In the genomic region with DNA sequence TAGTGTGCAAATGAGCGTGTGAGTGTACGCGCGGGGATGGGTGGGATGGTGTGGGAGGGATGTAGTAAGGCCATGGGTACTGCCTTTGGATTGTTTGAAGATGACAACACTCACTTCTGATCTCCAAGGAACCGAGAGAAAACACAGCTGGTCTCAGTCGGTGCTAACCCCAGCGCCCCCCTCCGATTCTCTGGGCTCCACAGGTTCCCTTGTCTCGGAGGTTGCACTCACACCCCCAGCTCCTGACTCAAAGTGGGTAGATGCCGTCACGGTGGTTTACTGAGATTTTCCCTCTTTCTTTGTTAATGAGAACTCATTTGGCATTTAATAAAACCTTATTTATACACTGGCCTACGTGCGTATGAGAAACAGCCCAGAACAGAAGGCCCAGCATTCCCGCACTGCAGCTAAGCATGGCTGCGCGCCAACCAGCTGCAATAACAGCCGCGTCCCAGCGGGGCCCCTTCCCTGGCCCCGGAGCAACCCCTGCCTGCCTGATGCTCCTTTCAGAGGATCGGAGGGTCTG, we compare ENCODE assay signal across 10 cellular contexts. TPM values are rescaled to one million over a fixed set of nuclear protein-coding genes. Genes with fewer than 3 reads are reported as not detected.
A peak's percentile ranks its signal among the peaks of the same experiment; 100 is the strongest.
DNase-seq lines count a peak whose midpoint lies in the region; ATAC-seq and TF ChIP-seq lines count a peak whose summit lies in the region.
"Had no signal": no experiment of that assay in that cellular context is flagged by ENCODE, and none has a peak within 500 bp of the region (broad histone marks: within the 10 kb centered on the region; RNA-seq: fewer than 3 reads in every experiment).

No MANE protein-coding gene starts in this region.

- no peak overlapping the region for H3K27ac Mint-ChIP-seq in CD8-positive, alpha-beta memory T cell
- no peak overlapping the region for H3K27ac Mint-ChIP-seq in naive thymus-derived CD8-positive, alpha-beta T cell
- H3K27ac Mint-ChIP-seq in activated CD8-positive, alpha-beta T cell treated with anti-CD3 and anti-CD28 coated beads for 36 hours = no peak overlapping the region

- ATAC-seq in Right ventricle myocardium inferior = peak; percentile 86
- ATAC-seq in omental fat pad (ENCODE audit: low FRiP score) = peak; percentile 46
- ATAC-seq in naive thymus-derived CD8-positive, alpha-beta T cell = no peak
- no peak for ATAC-seq in activated CD8-positive, alpha-beta T cell treated with anti-CD3 and anti-CD28 coated beads for 36 hours

- H3K36me3 Mint-ChIP-seq in CD8-positive, alpha-beta memory T cell = no peaks in the 10 kb centered on the region
- no peaks in the 10 kb centered on the region for H3K36me3 Mint-ChIP-seq in naive thymus-derived CD8-positive, alpha-beta T cell
- no peaks in the 10 kb centered on the region for H3K36me3 Mint-ChIP-seq in activated CD8-positive, alpha-beta T cell treated with anti-CD3 and anti-CD28 coated beads for 36 hours (ENCODE audit: low read depth)

- H3K4me1 Mint-ChIP-seq in CD8-positive, alpha-beta memory T cell = peaks cover 6 to 10% (median 8%) of the 10 kb centered on the region in 3 donors
- peaks cover 15 to 34% (median 21%) of the 10 kb centered on the region in 4 donors for H3K4me1 Mint-ChIP-seq in naive thymus-derived CD8-positive, alpha-beta T cell
- peaks cover 22% of the 10 kb centered on the region for H3K4me1 Mint-ChIP-seq in activated CD8-positive, alpha-beta T cell treated with anti-CD3 and anti-CD28 coated beads for 36 hours (ENCODE audit: low read depth)

- H3K4me1 ChIP-seq in SJSA1 (replicated peaks) = peaks cover 46% of the 10 kb centered on the region
- no peaks in the 10 kb centered on the region for H3K4me1 ChIP-seq in CD8-positive, alpha-beta memory T cell (ENCODE audit: insufficient read depth, low read length)

- peaks cover 6 to 13% of the 10 kb centered on the region in 2 donors for H3K27me3 Mint-ChIP-seq in CD8-positive, alpha-beta memory T cell
- peaks cover 0 to 4% (median 0%) of the 10 kb centered on the region in 5 donors for H3K27me3 Mint-ChIP-seq in naive thymus-derived CD8-positive, alpha-beta T cell
- peaks cover 1% of the 10 kb centered on the region for H3K27me3 Mint-ChIP-seq in activated CD8-positive, alpha-beta T cell treated with anti-CD3 and anti-CD28 coated beads for 36 hours

- TF ChIP-seq CTCF in AG04449 (IDR thresholded peaks at IDR 0.05; ENCODE audit: insufficient read depth, low read length, missing control alignments) (no peak), omental fat pad (IDR thresholded peaks at IDR 0.05) (no peak)
- no peak for TF ChIP-seq CTCF in activated CD8-positive, alpha-beta T cell treated with anti-CD3 and anti-CD28 coated beads for 36 hours (IDR thresholded peaks at IDR 0.05)

- H3K9me3 Mint-ChIP-seq in CD8-positive, alpha-beta memory T cell = no peaks in the 10 kb centered on the region
- no peaks in the 10 kb centered on the region for H3K9me3 Mint-ChIP-seq in naive thymus-derived CD8-positive, alpha-beta T cell
- no peaks in the 10 kb centered on the region for H3K9me3 Mint-ChIP-seq in activated CD8-positive, alpha-beta T cell treated with anti-CD3 and anti-CD28 coated beads for 36 hours

- H3K9me3 ChIP-seq in SJSA1 (replicated peaks) = no peaks in the 10 kb centered on the region
- H3K9me3 ChIP-seq in CD8-positive, alpha-beta memory T cell (ENCODE audit: low read length) = no peaks in the 10 kb centered on the region

- intact Hi-C loops in Right ventricle myocardium inferior (cut with DNase I) = loop anchor here (5.0 kb wide), 1 partner anchor 33 kb away; no protein-coding TSS in a partner anchor
- intact Hi-C loops in activated CD8-positive, alpha-beta T cell treated with anti-CD3 and anti-CD28 coated beads for 36 hours (cut with micrococcal nuclease) = no loop called here

- DNase-seq in AG04449 (ENCODE audit: low read depth, low spot score) (peak; percentile 63), SJSA1 (ENCODE audit: low read depth in 1 of 2, low spot score in 2 of 2) (peak; percentile 64 to 65), Right ventricle myocardium inferior (ENCODE audit: missing footprints) (peak; percentile 93), omental fat pad (ENCODE audit: low spot score) (no peak)
- DNase-seq in CD8-positive, alpha-beta memory T cell = no peak
- no peak for DNase-seq in effector CD4-positive, alpha-beta T cell
- DNase-seq in naive thymus-derived CD8-positive, alpha-beta T cell = no peak
- DNase-seq in activated CD8-positive, alpha-beta T cell treated with anti-CD3 and anti-CD28 coated beads for 36 hours = no peak
- DNase-seq: NCI-H1092 treated with DMSO at 0.1 percent for 48 hours had no signal

- H3K4me3 ChIP-seq in AG04449 (ENCODE audit: low read depth, low read length) (no peak overlapping the region), SJSA1 (no peak overlapping the region)
- no peak overlapping the region for H3K4me3 ChIP-seq in CD8-positive, alpha-beta memory T cell (ENCODE audit: low read length)

- no peak overlapping the region for H3K4me3 Mint-ChIP-seq in CD8-positive, alpha-beta memory T cell
- no peak overlapping the region for H3K4me3 Mint-ChIP-seq in naive thymus-derived CD8-positive, alpha-beta T cell
- no peak overlapping the region for H3K4me3 Mint-ChIP-seq in activated CD8-positive, alpha-beta T cell treated with anti-CD3 and anti-CD28 coated beads for 36 hours

- no peaks in the 10 kb centered on the region for H3K36me3 ChIP-seq in SJSA1
- H3K36me3 ChIP-seq in CD8-positive, alpha-beta memory T cell (ENCODE audit: insufficient read depth, low read length) = no peaks in the 10 kb centered on the region

- POLR2A ChIA-PET in AG04449 (lab: Yijun Ruan, JAX) = no interaction called here
- POLR2A ChIA-PET in CD8-positive, alpha-beta memory T cell (lab: Charles Lee) = no interaction called here
- POLR2A ChIA-PET in naive thymus-derived CD8-positive, alpha-beta T cell (lab: Charles Lee) = no interaction called here
- POLR2A ChIA-PET in activated CD8-positive, alpha-beta T cell treated with anti-CD3 and anti-CD28 coated beads for 36 hours (lab: Charles Lee) = interaction anchor here (0.6 kb wide), 1 partner anchor 364 kb away, joined by 5 read pairs; no protein-coding TSS in a partner anchor

- CTCF ChIA-PET in AG04449 (lab: Yijun Ruan, JAX) = interaction anchor here (0.6 to 1.4 kb wide), 7 partner anchors 10 to 240 kb away, joined by 3 to 6 read pairs (median 3); no protein-coding TSS in a partner anchor
- CTCF ChIA-PET in CD8-positive, alpha-beta memory T cell (lab: Charles Lee) = no interaction called here
- CTCF ChIA-PET in activated CD8-positive, alpha-beta T cell treated with anti-CD3 and anti-CD28 coated beads for 36 hours (lab: Charles Lee) = no interaction called here

- no peaks in the 10 kb centered on the region for H3K27me3 ChIP-seq in SJSA1 (replicated peaks)
- no peaks in the 10 kb centered on the region for H3K27me3 ChIP-seq in CD8-positive, alpha-beta memory T cell (ENCODE audit: insufficient read depth, low read length, poor library complexity, severe bottlenecking)

- H3K27ac ChIP-seq in SJSA1 = peak overlapping the region; percentile 95
- no peak overlapping the region for H3K27ac ChIP-seq in CD8-positive, alpha-beta memory T cell (ENCODE audit: low read depth, low read length)
- H3K27ac ChIP-seq: C4-2B had no signal

RNA-seq across cellular contexts. Expression of gene ABCA4, which starts 25.8 kb away (rescaled TPM):
- total RNA-seq in SJSA1 (2014; rRNA removed; shearing (Covaris generic)) = 0.11 TPM in 1 of 2 replicates, not detected in the other
- 0.11 TPM for total RNA-seq in Right ventricle myocardium inferior
- total RNA-seq in omental fat pad = under 1 TPM in 3 of 4 donors, not detected in 1; 0.37 to 0.79 (median 0.38) TPM
- total RNA-seq in CD8-positive, alpha-beta memory T cell = not detected
- not detected for polyA plus RNA-seq in CD8-positive, alpha-beta memory T cell
- not detected for total RNA-seq in naive thymus-derived CD8-positive, alpha-beta T cell
- polyA plus RNA-seq in naive thymus-derived CD8-positive, alpha-beta T cell = not detected
- total RNA-seq in activated CD8-positive, alpha-beta T cell treated with anti-CD3 and anti-CD28 coated beads for 36 hours = not detected

Comparison
In these comparisons a context has a peak if more than half of its experiments do, and no peak if none do; other contexts are left out.
1. DNase-seq: peak in AG04449 (single experiment), SJSA1 (2 of 2) and Right ventricle myocardium inferior (single experiment); none in omental fat pad (single experiment), CD8-positive, alpha-beta memory T cell (0 of 5), effector CD4-positive, alpha-beta T cell (single experiment), naive thymus-derived CD8-positive, alpha-beta T cell (0 of 10) and activated CD8-positive, alpha-beta T cell treated with anti-CD3 and anti-CD28 coated beads for 36 hours (single experiment).
2. ATAC-seq: peak in Right ventricle myocardium inferior (single experiment) and omental fat pad (single experiment); none in naive thymus-derived CD8-positive, alpha-beta T cell (0 of 2) and activated CD8-positive, alpha-beta T cell treated with anti-CD3 and anti-CD28 coated beads for 36 hours (single experiment).